In the genomic region with DNA sequence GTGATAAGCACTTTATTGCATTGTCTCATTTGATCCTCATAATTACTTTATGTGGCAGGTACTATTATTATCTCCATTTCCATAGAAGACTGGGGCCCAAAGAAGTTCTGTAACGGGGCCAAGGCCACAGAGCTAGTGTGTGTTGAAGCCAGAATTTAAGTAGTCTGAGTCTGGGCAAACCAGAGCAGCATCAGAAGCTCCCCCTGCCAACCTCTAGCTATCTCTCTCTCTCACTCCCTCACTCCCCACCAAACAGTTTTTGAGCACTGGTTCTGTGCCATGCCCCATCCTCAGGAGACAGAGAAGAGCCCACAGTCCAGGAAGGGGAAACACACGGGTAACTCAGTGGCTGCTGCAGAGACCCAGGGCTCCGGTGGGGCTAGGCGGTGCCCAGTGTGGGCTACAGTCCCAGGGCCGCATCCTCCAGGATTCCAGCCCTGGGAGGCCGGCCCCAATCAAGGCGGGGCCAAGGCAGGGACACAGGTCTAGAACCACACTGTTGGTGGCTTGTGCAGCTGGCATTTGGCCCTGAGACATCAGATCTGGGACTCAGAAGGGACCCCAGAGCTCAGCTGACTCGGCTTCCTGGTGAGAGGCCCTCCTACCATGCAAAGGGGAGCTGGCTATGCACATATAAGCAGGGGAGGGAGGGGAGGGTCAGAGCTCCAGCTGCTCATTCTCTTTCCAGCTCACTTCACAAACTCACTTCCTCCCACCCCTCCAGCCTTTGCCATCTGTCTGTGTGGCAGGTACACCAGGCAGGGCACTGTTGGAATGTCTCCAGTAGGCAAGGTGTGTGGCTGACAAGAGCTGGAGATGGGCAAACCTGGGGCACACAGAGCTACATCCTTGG, we compare ENCODE assay signal across 22 cellular contexts. TPM values are rescaled to one million over a fixed set of nuclear protein-coding genes. Genes with fewer than 3 reads are reported as not detected.
A peak's percentile ranks its signal among the peaks of the same experiment; 100 is the strongest.
DNase-seq lines count a peak whose midpoint lies in the region; ATAC-seq and TF ChIP-seq lines count a peak whose summit lies in the region.
"Had no signal": no experiment of that assay in that cellular context is flagged by ENCODE, and none has a peak within 500 bp of the region (broad histone marks: within the 10 kb centered on the region; RNA-seq: fewer than 3 reads in every experiment).

No MANE protein-coding gene starts in this region.

- H2BK5ac ChIP-seq in mesenchymal stem cell (ENCODE audit: low read depth, low read length, poor library complexity, severe bottlenecking): no peak overlapping the region

- no peak overlapping the region for H3K23ac ChIP-seq in mesenchymal stem cell (ENCODE audit: low read length in 2 of 2)

- H3K27me3 ChIP-seq in mesenchymal stem cell (ENCODE audit: control insufficient read depth in 1 of 2, insufficient read depth in 1 of 2, low read length in 2 of 2): no peaks in the 10 kb centered on the region
- H3K27me3 ChIP-seq: BE2C, body of pancreas had no signal

- H2AFZ ChIP-seq in OCI-LY7 (ENCODE audit: low read length) (no peak overlapping the region), mesenchymal stem cell (ENCODE audit: low read depth, low read length) (no peak overlapping the region)

- H3K79me1 ChIP-seq in mesenchymal stem cell (replicated peaks; ENCODE audit: low read length, poor library complexity, severe bottlenecking): peaks cover 30% of the 10 kb centered on the region

- peak overlapping the region; percentile 11 to 73 for H2BK12ac ChIP-seq in mesenchymal stem cell (ENCODE audit: low read length in 2 of 2)

- H3K9me3 Mint-ChIP-seq in activated T-cell treated with anti-CD3 and anti-CD28 coated beads, Interleukin-2, amount 50 U/mL, for 72 hours: no peaks in the 10 kb centered on the region
- H3K9me3 Mint-ChIP-seq: activated naive CD4-positive, alpha-beta T cell treated with anti-CD3 and anti-CD28 coated beads, Interleukin-2, amount 50 U/mL, for 72 hours; stimulated activated naive CD8-positive, alpha-beta T cell treated with anti-CD3 and anti-CD28 coated beads, Interleukin-15, Interleukin-2, amounts not matched to agents 100 ng/mL and 50 ng/mL, for 24 hours; T-helper 1 cell treated with Interleukin-12 subunit alpha and Interleukin-12 subunit beta and Interleukin-4 antibody, amounts not matched to agents 30 μg/mL and 1 μg/mL, for 36 hours; WTC11 had no signal

- H3K27ac ChIP-seq in OCI-LY7 (ENCODE audit: low read depth, low read length, poor library complexity, severe bottlenecking) (no peak overlapping the region), mesenchymal stem cell (ENCODE audit: low read length, poor library complexity, severe bottlenecking) (no peak overlapping the region)
- H3K27ac ChIP-seq: body of pancreas, neutrophil had no signal

- H3K9me2 ChIP-seq in OCI-LY7 (ENCODE audit: insufficient read depth, low read length): no peaks in the 10 kb centered on the region

- no peaks in the 10 kb centered on the region for H3K4me1 Mint-ChIP-seq in activated T-cell treated with anti-CD3 and anti-CD28 coated beads, Interleukin-2, amount 50 U/mL, for 72 hours (ENCODE audit: low read depth)

- no peak overlapping the region for H3K4me2 ChIP-seq in OCI-LY7 (ENCODE audit: low read length)
- H3K4me2 ChIP-seq in mesenchymal stem cell (ENCODE audit: low read length, poor library complexity, severe bottlenecking): no peak overlapping the region

- CTCF ChIA-PET in OCI-LY7 (lab: Charles Lee; ENCODE audit: unreplicated experiment): interaction anchor here (0.5 to 0.6 kb wide), 2 partner anchors 135 to 1831 kb away, joined by 3 read pairs; no protein-coding TSS in a partner anchor
- CTCF ChIA-PET in HEK293T (lab: Yijun Ruan, JAX): interaction anchor here (1.2 kb wide), 1 partner anchor 9 kb away, joined by 3 read pairs; no protein-coding TSS in a partner anchor

- H3K79me2 ChIP-seq in OCI-LY7 (ENCODE audit: insufficient read depth, low read depth, low read length): no peaks in the 10 kb centered on the region

- H3K9me3 ChIP-seq in OCI-LY7 (ENCODE audit: low read length) (no peaks in the 10 kb centered on the region), mesenchymal stem cell (ENCODE audit: control insufficient read depth, low read length) (no peaks in the 10 kb centered on the region)
- H3K9me3 ChIP-seq: BE2C, body of pancreas, neutrophil had no signal

- H3K4me1 ChIP-seq in OCI-LY7 (ENCODE audit: insufficient read depth, low read length, poor library complexity, severe bottlenecking) (no peaks in the 10 kb centered on the region), mesenchymal stem cell (ENCODE audit: control insufficient read depth, insufficient read depth, low read depth, low read length) (peaks cover 48% of the 10 kb centered on the region)
- H3K4me1 ChIP-seq: body of pancreas had no signal

- no TSS peak for BruUV-seq in OCI-LY7 (replicated peaks; lab: Mats Ljungman, UMichigan)

- peak overlapping the region in 1 of 2 experiments; percentile 61 for H3K18ac ChIP-seq in mesenchymal stem cell (ENCODE audit: low read depth in 1 of 2, low read length in 2 of 2)

- WGBS in mesenchymal stem cell: 84% methylated on average over 7 of the region's 8 CpGs

- H3K4me3 Mint-ChIP-seq in activated T-cell treated with anti-CD3 and anti-CD28 coated beads, Interleukin-2, amount 50 U/mL, for 72 hours: no peak overlapping the region
- H3K4me3 Mint-ChIP-seq: activated CD8-positive, alpha-beta T cell treated with anti-CD3 and anti-CD28 coated beads, Interleukin-2, amount 10 ng/mL, durations not matched to agents 7 days and 5 days; stimulated activated naive CD8-positive, alpha-beta T cell treated with anti-CD3 and anti-CD28 coated beads, Interleukin-15, Interleukin-2, amounts not matched to agents 100 ng/mL and 50 ng/mL, for 24 hours; T-helper 1 cell treated with Interleukin-12 subunit alpha and Interleukin-12 subunit beta and Interleukin-4 antibody, amounts not matched to agents 30 μg/mL and 1 μg/mL, for 36 hours; WTC11 had no signal

- H2BK15ac ChIP-seq in mesenchymal stem cell (ENCODE audit: low read depth, poor library complexity, severe bottlenecking): no peak overlapping the region

- no peaks in the 10 kb centered on the region for H4K20me1 ChIP-seq in OCI-LY7 (ENCODE audit: insufficient read depth, low read length)

- peak overlapping the region; percentile 6 for H2AK5ac ChIP-seq in mesenchymal stem cell (ENCODE audit: low read length, severe bottlenecking)

- H3K36me3 ChIP-seq in OCI-LY7 (ENCODE audit: insufficient read depth, low read length) (no peaks in the 10 kb centered on the region), mesenchymal stem cell (ENCODE audit: control insufficient read depth in 1 of 2, insufficient read depth in 2 of 2, low read depth in 1 of 2, low read length in 2 of 2) (peaks cover 7 to 8% of the 10 kb centered on the region in 2 experiments)
- H3K36me3 ChIP-seq: BE2C, neutrophil had no signal

- TF ChIP-seq CTCF in OCI-LY7 (conservative IDR thresholded peaks at IDR 0.05; ENCODE audit: low read length): no peak

- H3K4me3 ChIP-seq in Jurkat, Clone E6-1 (ENCODE audit: low read length): no peak overlapping the region
- no peak overlapping the region for H3K4me3 ChIP-seq in OCI-LY7 (ENCODE audit: low read depth, low read length, poor library complexity, severe bottlenecking)
- H3K4me3 ChIP-seq in mesenchymal stem cell (ENCODE audit: insufficient read depth in 1 of 2, low read depth in 1 of 2, low read length in 2 of 2): no peak overlapping the region
- H3K4me3 ChIP-seq: body of pancreas had no signal

- no peak for ATAC-seq in activated T-cell treated with anti-CD3 and anti-CD28 coated beads, Interleukin-2, amount 50 U/mL, for 72 hours (replicated peaks in 1 of 2)
- ATAC-seq: activated CD8-positive, alpha-beta T cell treated with anti-CD3 and anti-CD28 coated beads, Interleukin-2, amount 10 ng/mL, durations not matched to agents 7 days and 5 days; activated naive CD4-positive, alpha-beta T cell treated with anti-CD3 and anti-CD28 coated beads, Interleukin-2, amount 50 U/mL, for 72 hours; body of pancreas; WTC11 had no signal

- H4K8ac ChIP-seq in mesenchymal stem cell (ENCODE audit: low read length): no peak overlapping the region

- H3K14ac ChIP-seq in mesenchymal stem cell (ENCODE audit: low read length in 2 of 2): no peak overlapping the region

- no peaks in the 10 kb centered on the region for H3K36me3 Mint-ChIP-seq in activated T-cell treated with anti-CD3 and anti-CD28 coated beads, Interleukin-2, amount 50 U/mL, for 72 hours (ENCODE audit: insufficient read depth in 2 of 2)
- H3K36me3 Mint-ChIP-seq: activated naive CD4-positive, alpha-beta T cell treated with anti-CD3 and anti-CD28 coated beads, Interleukin-2, amount 50 U/mL, for 72 hours; WTC11 had no signal

- H3K27me3 Mint-ChIP-seq in activated T-cell treated with anti-CD3 and anti-CD28 coated beads, Interleukin-2, amount 50 U/mL, for 72 hours (ENCODE audit: low read depth): peaks cover 50% of the 10 kb centered on the region
- H3K27me3 Mint-ChIP-seq: stimulated activated naive CD8-positive, alpha-beta T cell treated with anti-CD3 and anti-CD28 coated beads, Interleukin-15, Interleukin-2, amounts not matched to agents 100 ng/mL and 50 ng/mL, for 24 hours had no signal

- no peak overlapping the region for H3K9ac ChIP-seq in mesenchymal stem cell (ENCODE audit: low read length)

- no peak overlapping the region for H4K91ac ChIP-seq in mesenchymal stem cell (ENCODE audit: low read length)

- POLR2A ChIA-PET in OCI-LY7 (lab: Charles Lee) (no interaction called here), HEK293T (lab: Yijun Ruan, JAX) (no interaction called here)

- no peak overlapping the region for H2BK120ac ChIP-seq in mesenchymal stem cell (ENCODE audit: low read depth, low read length)

- intact Hi-C loops in OCI-LY7 (cut with micrococcal nuclease; ENCODE audit: unreplicated experiment): no loop called here

- DNase-seq in NCI-H2107 treated with DMSO at 0.1 percent for 48 hours (lab: John Stamatoyannopoulos, UW; ENCODE audit: unreplicated experiment) (peak; percentile 29), NCI-H2107 (lab: John Stamatoyannopoulos, UW) (no peak), OCI-LY7 (ENCODE audit: low spot score) (peak; percentile 42), mesenchymal stem cell (no peak), T1000 (lab: John Stamatoyannopoulos, UW) (no peak), HEK293T (ENCODE audit: extremely low spot score) (no peak)
- peak; percentile 71 for DNase-seq in Jurkat, Clone E6-1 (ENCODE audit: low read depth, low spot score)
- no peak for DNase-seq in activated T-cell treated with anti-CD3 and anti-CD28 coated beads, Interleukin-2, amount 50 U/mL, for 72 hours
- DNase-seq: activated CD8-positive, alpha-beta T cell treated with anti-CD3 and anti-CD28 coated beads, Interleukin-2, amount 10 ng/mL, durations not matched to agents 7 days and 5 days; BE2C; body of pancreas; GOT3; hypothalamus; NCI-H2081 treated with DMSO at 0.1 percent for 48 hours; retina; SHP77; trophoblast cell had no signal

- peak overlapping the region in 1 of 2 experiments; percentile 12 for H3K4ac ChIP-seq in mesenchymal stem cell (ENCODE audit: low read depth in 1 of 2, low read length in 2 of 2)

- no peak overlapping the region for H3K27ac Mint-ChIP-seq in activated T-cell treated with anti-CD3 and anti-CD28 coated beads, Interleukin-2, amount 50 U/mL, for 72 hours
- H3K27ac Mint-ChIP-seq: activated CD8-positive, alpha-beta T cell treated with anti-CD3 and anti-CD28 coated beads, Interleukin-2, amount 10 ng/mL, durations not matched to agents 7 days and 5 days; activated naive CD4-positive, alpha-beta T cell treated with anti-CD3 and anti-CD28 coated beads, Interleukin-2, amount 50 U/mL, for 72 hours; stimulated activated naive CD8-positive, alpha-beta T cell treated with anti-CD3 and anti-CD28 coated beads, Interleukin-15, Interleukin-2, amounts not matched to agents 100 ng/mL and 50 ng/mL, for 24 hours; T-helper 1 cell treated with Interleukin-12 subunit alpha and Interleukin-12 subunit beta and Interleukin-4 antibody, amounts not matched to agents 30 μg/mL and 1 μg/mL, for 36 hours; WTC11 had no signal

RNA-seq across cellular contexts. Expression of a gene that starts 34.4 kb away (rescaled TPM):
- not detected for polyA plus RNA-seq in Jurkat, Clone E6-1 (2012; ENCODE audit: insufficient read depth, insufficient read length)
- total RNA-seq in OCI-LY7 (2014; rRNA removed; shearing (Covaris generic)): 0.06 TPM in 1 of 2 replicates, not detected in the other
- not detected in 2 replicates for total RNA-seq in OCI-LY7 (2022)
- 11.4 TPM for polyA plus RNA-seq in mesenchymal stem cell (2013, experiment 1 of 2)
- 11.1 TPM for polyA plus RNA-seq in mesenchymal stem cell (2013, experiment 2 of 2)
- not detected for total RNA-seq in activated T-cell treated with anti-CD3 and anti-CD28 coated beads, Interleukin-2, amount 50 U/mL, for 72 hours
- total RNA-seq: activated CD8-positive, alpha-beta T cell treated with anti-CD3 and anti-CD28 coated beads, Interleukin-2, amount 10 ng/mL, durations not matched to agents 7 days and 5 days; activated naive CD4-positive, alpha-beta T cell treated with anti-CD3 and anti-CD28 coated beads, Interleukin-2, amount 50 U/mL, for 72 hours had no signal

Comparison
In these comparisons a context has a peak if more than half of its experiments do, and no peak if none do; other contexts are left out.
1. DNase-seq: peak in NCI-H2107 treated with DMSO at 0.1 percent for 48 hours (single experiment), Jurkat, Clone E6-1 (single experiment) and OCI-LY7 (single experiment); none in NCI-H2107 (single experiment), mesenchymal stem cell (single experiment), activated T-cell treated with anti-CD3 and anti-CD28 coated beads, Interleukin-2, amount 50 U/mL, for 72 hours (0 of 2), T1000 (single experiment) and HEK293T (single experiment).